1 cellular context compared by ENCODE assay signal in genomic region chr1:209576798-209577197, GRCh38.
TF ChIP-seq lines count a peak whose summit lies in the region.

No MANE protein-coding gene starts in this region.

TF ChIP-seq in GM12878, 131 proteins besides CTCF, POLR2A, EP300 and RAD21 (continued from another document):
- TF ChIP-seq BCLAF1 (IDR thresholded peaks at IDR 0.05): no peak
- TF ChIP-seq TCF3 (IDR thresholded peaks at IDR 0.05; ENCODE audit: borderline replicate concordance, insufficient read depth, low read depth, low read length): no peak
- no peak for TF ChIP-seq SKIL (IDR thresholded peaks at IDR 0.05; ENCODE audit: low read depth, poor library complexity, severe bottlenecking)
- peak; percentile 31; the same call in 1 of the 2 replicates for TF ChIP-seq YY1 (IDR thresholded peaks at IDR 0.05; ENCODE audit: low read depth, low read length)
- TF ChIP-seq SMC3 (IDR thresholded peaks at IDR 0.05; ENCODE audit: borderline replicate concordance, low read length): peak; percentile 87
- no peak for TF ChIP-seq KLF5 (IDR thresholded peaks at IDR 0.05; ENCODE audit: partially characterized antibody)
- peak in 1 of 2 experiments; percentile 43; a peak in 1 of 4 replicates for TF ChIP-seq IKZF2 (IDR thresholded peaks at IDR 0.05)
- no peak for TF ChIP-seq SP1 (IDR thresholded peaks at IDR 0.05; ENCODE audit: low read depth, low read length)
- TF ChIP-seq ZZZ3 (IDR thresholded peaks at IDR 0.05; ENCODE audit: control insufficient read depth, insufficient read length, low read depth): no peak
- TF ChIP-seq SRF (IDR thresholded peaks at IDR 0.05; ENCODE audit: low read depth in 2 of 2, low read length in 2 of 2): no peak
